ENCODE assay signal across 8 cellular contexts in genomic region chr2:11129598-11130449, GRCh38. TPM values are rescaled to one million over a fixed set of nuclear protein-coding genes. Genes with fewer than 3 reads are reported as not detected.
DNase-seq lines count a peak whose midpoint lies in the region; ATAC-seq and TF ChIP-seq lines count a peak whose summit lies in the region.

No MANE protein-coding gene starts in this region.

- DNase-seq in GM12865 (ENCODE audit: low read depth) = peak; percentile 60
- DNase-seq in NCI-H748 (lab: John Stamatoyannopoulos, UW; ENCODE audit: unreplicated experiment) = peak; percentile 73
- DNase-seq in activated CD8-positive, alpha-beta memory T cell treated with anti-CD3 and anti-CD28 coated beads, Interleukin-2, amount 50 U/mL, for 48 hours = peak; percentile 83
- no peak for DNase-seq in esophagus muscularis mucosa (ENCODE audit: extremely low spot score)
- DNase-seq in omental fat pad (ENCODE audit: low spot score) = no peak
- no peak for DNase-seq in NCI-H1105 treated with DMSO at 0.1 percent for 48 hours (lab: John Stamatoyannopoulos, UW)

- intact Hi-C loops in esophagus muscularis mucosa (cut with DNase I) = loop anchor here (5.0 to 10.0 kb wide), 5 partner anchors 55 to 455 kb away; partner anchors contain the start of gene KCNF1

- H3K9me3 ChIP-seq in esophagus muscularis mucosa (no peaks in the 10 kb centered on the region), thymus (ENCODE audit: control insufficient read depth) (no peaks in the 10 kb centered on the region)

- ATAC-seq in HG02763 (IDR thresholded peaks at IDR 0.05; ENCODE audit: unreplicated experiment) (peak; percentile 65), omental fat pad (ENCODE audit: low FRiP score) (peak; percentile 41)

- TF ChIP-seq EP300 in esophagus muscularis mucosa (IDR thresholded peaks at IDR 0.05) = no peak

- H3K4me1 ChIP-seq in esophagus muscularis mucosa (peaks cover 16 to 35% (median 32%) of the 10 kb centered on the region in 4 donors), thymus (ENCODE audit: control insufficient read depth, insufficient read depth, low read length) (peaks cover 10% of the 10 kb centered on the region)

- TF ChIP-seq POLR2A in esophagus muscularis mucosa (IDR thresholded peaks at IDR 0.05; ENCODE audit: low read depth) = no peak

- peak; percentile 35 for TF ChIP-seq CTCF in GM12865 (IDR thresholded peaks at IDR 0.05; ENCODE audit: insufficient read depth, low read depth, low read length, missing control alignments)
- TF ChIP-seq CTCF in esophagus muscularis mucosa (IDR thresholded peaks at IDR 0.05) = peak in 1 of 3 experiments; percentile 27
- no peak for TF ChIP-seq CTCF in omental fat pad (IDR thresholded peaks at IDR 0.05)

- H3K27ac ChIP-seq in esophagus muscularis mucosa (replicated peaks in 1 of 4) (peak overlapping the region in 2 of 4 donors; percentile 18 to 43), thymus (ENCODE audit: low read depth) (peak overlapping the region; percentile 57)

- WGBS in esophagus muscularis mucosa = 20% methylated on average over 26 of the region's 46 CpGs
- 4% methylated on average over 46 of the region's 46 CpGs for WGBS in thymus

- no peaks in the 10 kb centered on the region for H3K36me3 ChIP-seq in esophagus muscularis mucosa
- H3K36me3 ChIP-seq in thymus (ENCODE audit: control insufficient read depth, insufficient read depth) = no peaks in the 10 kb centered on the region

- H3K4me3 ChIP-seq in GM12865 (ENCODE audit: low read depth, low read length) (no peak overlapping the region), esophagus muscularis mucosa (peak overlapping the region; percentile 47 to 55 (median 48)), thymus (ENCODE audit: low read length) (peak overlapping the region; percentile 55)

- H3K27me3 ChIP-seq in esophagus muscularis mucosa = peaks cover 0 to 12% (median 0%) of the 10 kb centered on the region in 4 donors
- H3K27me3 ChIP-seq in thymus (ENCODE audit: control insufficient read depth, insufficient read depth) = no peaks in the 10 kb centered on the region

RNA-seq across cellular contexts. Expression of gene SLC66A3, which starts 25.4 kb away (rescaled TPM):
- 10 to 100 TPM; 37.4 to 70.6 (median 62.4) TPM for total RNA-seq in esophagus muscularis mucosa
- total RNA-seq in omental fat pad = 10 to 100 TPM; 32.5 to 68.7 (median 59.0) TPM
- 20.6 TPM for polyA plus RNA-seq in thymus

Comparison
In these comparisons a context has a peak if more than half of its experiments do, and no peak if none do; other contexts are left out.
1. DNase-seq: peak in GM12865 (single experiment), NCI-H748 (single experiment) and activated CD8-positive, alpha-beta memory T cell treated with anti-CD3 and anti-CD28 coated beads, Interleukin-2, amount 50 U/mL, for 48 hours (single experiment); none in esophagus muscularis mucosa (single experiment), omental fat pad (single experiment) and NCI-H1105 treated with DMSO at 0.1 percent for 48 hours (single experiment).